24 cellular contexts compared by ENCODE assay signal in the genomic region with DNA sequence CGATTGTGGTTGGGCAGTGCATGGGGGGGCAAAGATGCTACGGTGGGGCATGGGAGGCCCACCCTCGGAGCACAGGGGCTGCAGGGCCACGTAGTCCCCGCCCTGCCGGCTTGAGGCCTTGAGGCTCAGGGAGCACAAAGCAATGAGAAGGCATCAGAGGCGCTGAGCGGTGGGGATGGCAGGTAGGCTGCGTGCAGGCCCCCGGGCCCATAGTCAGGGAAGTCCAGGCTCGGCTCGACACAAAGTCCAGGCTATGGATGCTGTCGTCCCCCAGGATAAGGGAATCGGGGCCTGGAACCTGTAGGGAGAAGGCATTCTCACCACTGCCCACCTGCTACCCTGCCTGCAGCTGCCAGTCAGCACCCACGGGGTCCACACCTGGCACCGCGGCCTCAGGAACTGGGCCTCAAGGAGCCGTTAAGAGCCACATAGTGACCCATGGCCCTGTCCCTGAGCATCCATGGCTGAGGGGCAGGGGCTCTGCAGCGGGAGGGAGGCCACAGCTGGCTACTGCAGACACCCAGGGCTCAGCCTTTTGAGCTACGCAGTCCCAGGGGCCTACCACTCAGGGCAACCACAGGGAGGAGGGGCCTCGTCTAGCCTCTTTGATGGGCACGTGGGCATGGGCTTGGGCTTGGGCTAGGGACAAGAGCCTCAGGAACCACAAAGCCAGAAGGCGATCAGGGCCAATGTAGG.
DNase-seq lines count a peak whose midpoint lies in the region; ATAC-seq and TF ChIP-seq lines count a peak whose summit lies in the region.
"Had no signal": no experiment of that assay in that cellular context is flagged by ENCODE, and none has a peak within 500 bp of the region (broad histone marks: within the 10 kb centered on the region; RNA-seq: fewer than 3 reads in every experiment).

No MANE protein-coding gene starts in this region.

- no peak for TF ChIP-seq EP300 in sigmoid colon (IDR thresholded peaks at IDR 0.05)

- peaks cover 0 to 10% (median 9%) of the 10 kb centered on the region in 4 donors for H3K4me1 ChIP-seq in sigmoid colon
- H3K4me1 ChIP-seq: ascending aorta had no signal

- no peak overlapping the region for H3K27ac ChIP-seq in sigmoid colon
- H3K27ac ChIP-seq: ascending aorta, esophagus muscularis mucosa, heart right ventricle, spleen had no signal

- no peaks in the 10 kb centered on the region for H3K36me3 ChIP-seq in sigmoid colon
- H3K36me3 ChIP-seq: ascending aorta, esophagus muscularis mucosa, heart right ventricle, spleen had no signal

- ATAC-seq in HG03457 (IDR thresholded peaks at IDR 0.05; ENCODE audit: unreplicated experiment) = no peak
- ATAC-seq: activated CD4-positive, CD25-positive, alpha-beta regulatory T cell treated with anti-CD3 and anti-CD28 coated beads, Interleukin-2, amount 50 U/mL, for 24 hours; heart right ventricle; T-cell had no signal

- no peak overlapping the region for H3K4me3 ChIP-seq in sigmoid colon
- H3K4me3 ChIP-seq: ascending aorta, esophagus muscularis mucosa, heart right ventricle, spleen had no signal

- intact Hi-C loops in sigmoid colon (cut with DNase I) = no loop called here

- in situ Hi-C loops in ACHN (cut with HindIII; ENCODE audit: low pct_ligation_motif_present, low pct_unique_long_range_greater_than_20kb, low sequenced_read_pairs) = no loop called here

- no peak for TF ChIP-seq POLR2A in sigmoid colon (IDR thresholded peaks at IDR 0.05)

- WGBS in sigmoid colon, 2 donors = 80 to 85% methylated on average over 23 of the region's 23 CpGs

- H3K9me3 ChIP-seq in sigmoid colon = no peaks in the 10 kb centered on the region
- H3K9me3 ChIP-seq: ascending aorta, esophagus muscularis mucosa, heart right ventricle, spleen had no signal

- peak; percentile 18 for DNase-seq in D341Med (ENCODE audit: low spot score)
- peak; percentile 14 for DNase-seq in NCI-H2107 (lab: John Stamatoyannopoulos, UW)
- peak; percentile 86 for DNase-seq in mesenteric fat pad (ENCODE audit: low spot score)
- DNase-seq in sigmoid colon = peak; percentile 48
- no peak for DNase-seq in ACHN
- DNase-seq in occipital lobe (lab: John Stamatoyannopoulos, UW) = no peak
- DNase-seq in NOMO-1 (lab: John Stamatoyannopoulos, UW; ENCODE audit: unreplicated experiment in 2 of 2) = no peak
- DNase-seq: activated CD4-positive, alpha-beta memory T cell treated with anti-CD3 and anti-CD28 coated beads for 36 hours; activated CD8-positive, alpha-beta memory T cell treated with anti-CD3 and anti-CD28 coated beads, Interleukin-2, amount 50 U/mL, for 4 hours; activated effector memory CD4-positive, alpha-beta T cell treated with Interleukin-2 at 50 U/mL for 16 hours; activated naive CD8-positive, alpha-beta T cell treated with anti-CD3 and anti-CD28 coated beads for 36 hours; CD4-positive, CD25-positive, alpha-beta regulatory T cell; endodermal cell; foreskin melanocyte; heart right ventricle; NCI-H1092 treated with DMSO at 0.1 percent for 48 hours; NCI-H1930; NCI-H69; T-cell had no signal

- H3K27me3 ChIP-seq in sigmoid colon = peaks cover 0 to 12% (median 0%) of the 10 kb centered on the region in 3 donors

- TF ChIP-seq CTCF in sigmoid colon (IDR thresholded peaks at IDR 0.05) = no peak

Comparison
In these comparisons a context has a peak if more than half of its experiments do, and no peak if none do; other contexts are left out.
1. DNase-seq: peak in D341Med (single experiment), NCI-H2107 (single experiment), mesenteric fat pad (single experiment) and sigmoid colon (single experiment); none in ACHN (single experiment), occipital lobe (single experiment) and NOMO-1 (0 of 2).